18 cellular contexts compared by ENCODE assay signal in the genomic region with DNA sequence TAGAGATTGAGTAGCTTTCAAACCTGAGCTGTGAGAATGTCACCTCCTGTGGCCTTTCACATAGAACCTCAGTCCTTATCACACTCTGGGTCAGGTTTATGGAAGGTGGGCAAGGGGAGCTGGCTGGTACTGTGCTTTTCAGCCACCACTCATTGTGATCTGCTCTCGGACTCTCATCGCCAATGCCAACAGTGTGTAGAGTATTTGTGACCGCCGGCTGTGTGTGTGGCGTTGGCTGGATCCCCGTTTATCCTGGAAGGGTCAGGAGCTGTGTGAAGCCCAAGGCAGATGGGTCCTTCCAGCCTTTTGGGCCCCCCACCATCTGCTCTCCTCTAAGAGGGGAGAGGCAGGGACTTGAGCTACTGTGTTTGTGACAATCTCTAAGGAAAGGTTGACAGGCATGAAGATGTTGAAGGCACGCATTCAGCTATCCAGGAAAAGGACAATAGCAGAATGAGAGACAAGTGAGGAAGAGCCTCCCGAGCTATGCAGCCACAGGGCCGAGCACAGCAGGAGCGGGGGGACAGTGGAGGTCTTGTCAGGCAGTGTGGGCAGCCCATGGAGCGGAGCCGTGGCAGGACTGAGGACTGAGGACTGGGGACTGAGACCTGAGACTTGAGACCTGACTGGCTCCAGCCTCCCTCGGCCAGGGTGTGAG.
"Had no signal": no experiment of that assay in that cellular context is flagged by ENCODE, and none has a peak within 500 bp of the region (broad histone marks: within the 10 kb centered on the region; RNA-seq: fewer than 3 reads in every experiment).

No MANE protein-coding gene starts in this region.

- H3K4me2 ChIP-seq: SK-N-SH, smooth muscle cell had no signal

- H3K4me3 ChIP-seq: ascending aorta, gastrocnemius medialis, lower lobe of right lung, psoas muscle, right lobe of liver, smooth muscle cell, stomach, thoracic aorta had no signal

- H3K27me3 ChIP-seq: ascending aorta, gastrocnemius medialis, right lobe of liver, stomach had no signal

- H3K27ac ChIP-seq: ascending aorta, gastrocnemius medialis, lower lobe of right lung, psoas muscle, right lobe of liver, stomach, thoracic aorta had no signal

- ATAC-seq: gastrocnemius medialis, psoas muscle, T-cell had no signal

- H3K4me3 Mint-ChIP-seq: activated CD4-positive, alpha-beta memory T cell treated with anti-CD3 and anti-CD28 coated beads, Interleukin-2, amount 10 ng/mL, durations not matched to agents 7 days and 5 days; activated T-cell treated with anti-CD3 and anti-CD28 coated beads, Interleukin-2, amount 50 U/mL, for 72 hours; T-cell had no signal

- H3K36me3 ChIP-seq: ascending aorta, gastrocnemius medialis, lower lobe of right lung, right lobe of liver, stomach, thoracic aorta had no signal

- H3K4me1 ChIP-seq: ascending aorta, gastrocnemius medialis, lower lobe of right lung, psoas muscle, right lobe of liver, stomach had no signal

- H3K36me3 Mint-ChIP-seq: T-cell had no signal

- DNase-seq: activated CD4-positive, alpha-beta memory T cell treated with anti-CD3 and anti-CD28 coated beads, Interleukin-2, amount 10 ng/mL, durations not matched to agents 7 days and 5 days; activated CD4-positive, alpha-beta T cell treated with anti-CD3 and anti-CD28 coated beads for 1 hour; activated gamma-delta T cell treated with Interleukin-2 at 50 U/mL for 16 hours; activated T-cell treated with anti-CD3 and anti-CD28 coated beads, Interleukin-2, amount 50 U/mL, for 72 hours; dermis blood vessel endothelial cell; gastrocnemius medialis; left cardiac atrium; lower lobe of right lung; midbrain; psoas muscle; right lobe of liver; SK-N-SH; stomach; T-cell; T-helper 9 cell had no signal

- H3K9me2 ChIP-seq: SK-N-SH had no signal

- H3K27ac Mint-ChIP-seq: activated CD4-positive, alpha-beta memory T cell treated with anti-CD3 and anti-CD28 coated beads, Interleukin-2, amount 10 ng/mL, durations not matched to agents 7 days and 5 days; activated T-cell treated with anti-CD3 and anti-CD28 coated beads, Interleukin-2, amount 50 U/mL, for 72 hours; T-cell had no signal

- H3K9me3 Mint-ChIP-seq: activated T-cell treated with anti-CD3 and anti-CD28 coated beads, Interleukin-2, amount 50 U/mL, for 72 hours; T-cell had no signal

- H3K27me3 Mint-ChIP-seq: activated CD4-positive, alpha-beta memory T cell treated with anti-CD3 and anti-CD28 coated beads, Interleukin-2, amount 10 ng/mL, durations not matched to agents 7 days and 5 days; T-cell had no signal
